ENCODE assay signal across 8 cellular contexts in the genomic region with DNA sequence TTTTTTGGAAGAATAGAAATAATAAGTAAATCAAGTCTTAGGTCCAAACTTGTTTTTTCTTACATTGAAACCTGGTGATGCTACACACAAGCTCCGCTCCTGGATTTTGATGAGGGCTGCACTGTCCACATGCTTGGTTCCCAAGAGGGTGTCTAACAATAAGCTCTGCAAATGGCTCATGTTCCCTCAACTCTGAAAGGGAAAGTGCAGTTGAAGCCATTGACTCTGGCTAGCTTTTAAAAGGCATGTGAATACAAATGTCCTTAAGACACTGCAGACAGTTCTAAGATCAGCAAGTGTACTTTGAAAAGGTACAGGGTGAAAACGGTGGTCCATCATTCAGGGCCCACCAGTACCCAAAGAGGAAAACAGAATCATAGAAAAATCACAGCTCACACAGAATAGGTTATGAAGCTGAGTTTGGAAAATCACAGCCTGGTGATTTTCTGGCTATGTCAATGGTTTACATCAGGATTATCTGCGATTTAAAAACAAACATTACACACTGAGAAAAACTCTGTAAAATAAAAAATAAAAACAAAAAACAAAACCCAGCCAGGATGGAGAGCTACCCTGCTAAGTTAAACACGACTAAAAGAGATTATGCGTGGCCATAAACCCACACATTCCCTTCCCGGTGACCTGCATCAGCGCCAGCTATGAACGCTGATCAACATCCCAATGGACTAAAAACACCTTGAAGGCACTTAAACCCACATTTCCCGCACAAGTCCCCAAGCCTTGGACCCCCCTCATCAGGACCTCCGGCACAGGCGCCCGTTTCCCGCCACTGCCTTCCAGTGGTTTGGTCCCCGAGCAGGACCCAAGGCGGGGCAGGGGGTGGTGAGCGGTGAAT. TPM values are rescaled to one million over a fixed set of nuclear protein-coding genes. Genes with fewer than 3 reads are reported as not detected.
DNase-seq lines count a peak whose midpoint lies in the region; ATAC-seq, FAIRE-seq and TF ChIP-seq lines count a peak whose summit lies in the region.

No MANE protein-coding gene starts in this region.

- TF ChIP-seq CTCF in PC-3 (conservative IDR thresholded peaks at IDR 0.05; ENCODE audit: low read depth, low read length) (no peak), endothelial cell of umbilical vein (IDR thresholded peaks at IDR 0.05; ENCODE audit: extremely low read depth in 1 of 2, insufficient read depth in 1 of 2, low read depth in 1 of 2, low read length in 2 of 2) (no peak), osteocyte (IDR thresholded peaks at IDR 0.05) (no peak), omental fat pad (IDR thresholded peaks at IDR 0.05) (no peak)

- peaks cover 23% of the 10 kb centered on the region for H3K4me1 Mint-ChIP-seq in osteocyte (ENCODE audit: unreplicated experiment)

- H3K27me3 ChIP-seq in PC-3 (ENCODE audit: low read length) (no peaks in the 10 kb centered on the region), endothelial cell of umbilical vein (ENCODE audit: control insufficient read depth in 2 of 2, insufficient read depth in 2 of 2, low read length in 2 of 2) (no peaks in the 10 kb centered on the region)

- peak; percentile 40 for DNase-seq in NCI-H1436 (lab: John Stamatoyannopoulos, UW)
- DNase-seq in NCI-H1436 treated with DMSO at 0.1 percent for 48 hours (lab: John Stamatoyannopoulos, UW): no peak
- DNase-seq in PC-3: no peak
- peak; percentile 12 for DNase-seq in endothelial cell of umbilical vein (ENCODE audit: low read depth, low spot score)
- DNase-seq in osteocyte (ENCODE audit: extremely low spot score, unreplicated experiment): no peak
- DNase-seq in COLO829 (ENCODE audit: low spot score): no peak
- no peak for DNase-seq in omental fat pad (ENCODE audit: low spot score)

- H3K4me3 Mint-ChIP-seq in osteocyte (ENCODE audit: unreplicated experiment): peak overlapping the region; percentile 75

- peak overlapping the region; percentile 82 for H3K4me3 ChIP-seq in PC-3 (ENCODE audit: low read length)
- peak overlapping the region; percentile 50 to 94 (median 73) for H3K4me3 ChIP-seq in endothelial cell of umbilical vein (replicated peaks in 1 of 3; ENCODE audit: insufficient read depth in 1 of 3, low read depth in 1 of 3, low read length in 3 of 3)

- H3K36me3 Mint-ChIP-seq in osteocyte (ENCODE audit: unreplicated experiment): peaks cover 2% of the 10 kb centered on the region

- H3K9me3 ChIP-seq in PC-3 (ENCODE audit: low read length) (no peaks in the 10 kb centered on the region), endothelial cell of umbilical vein (replicated peaks; ENCODE audit: control insufficient read depth, insufficient read depth, low read length) (no peaks in the 10 kb centered on the region)

- H3K9me1 ChIP-seq in endothelial cell of umbilical vein (replicated peaks; ENCODE audit: control insufficient read depth, extremely low read depth, insufficient read depth, low read length): no peaks in the 10 kb centered on the region

- H3K9me3 Mint-ChIP-seq in osteocyte (ENCODE audit: unreplicated experiment): no peaks in the 10 kb centered on the region

- no peaks in the 10 kb centered on the region for H3K36me3 ChIP-seq in PC-3 (ENCODE audit: low read depth, low read length)
- no peaks in the 10 kb centered on the region for H3K36me3 ChIP-seq in endothelial cell of umbilical vein (ENCODE audit: control insufficient read depth in 2 of 2, extremely low read depth in 1 of 2, insufficient read depth in 2 of 2, low read length in 2 of 2)

- FAIRE-seq in endothelial cell of umbilical vein (lab: Jason Lieb, UNC): peak; percentile 40

- CTCF ChIA-PET in PC-3 (lab: Charles Lee) (interaction anchor here (0.6 kb wide), 1 partner anchor 29 kb away, joined by 6 read pairs; no protein-coding TSS in a partner anchor), endothelial cell of umbilical vein (lab: Charles Lee) (interaction anchor here (1.0 to 5.0 kb wide), 4 partner anchors 10 to 196 kb away, joined by 3 to 43 read pairs (median 4); partner anchors contain the start of genes ATAD2B, TP53I3 and WDCP)

- TF ChIP-seq POLR2A in endothelial cell of umbilical vein (IDR thresholded peaks at IDR 0.05; ENCODE audit: low read depth, low read length): no peak

- peak overlapping the region; percentile 79 for H3K9ac ChIP-seq in PC-3 (ENCODE audit: low read length)
- H3K9ac ChIP-seq in endothelial cell of umbilical vein (replicated peaks; ENCODE audit: extremely low read depth, insufficient read depth, low read length): peak overlapping the region; percentile 84

- peak overlapping the region; percentile 85 for H3K4me2 ChIP-seq in PC-3 (ENCODE audit: low read length)
- peak overlapping the region; percentile 90 for H3K4me2 ChIP-seq in endothelial cell of umbilical vein (ENCODE audit: insufficient read depth, low read length)

- intact Hi-C loops in PC-3 (cut with micrococcal nuclease): no loop called here
- intact Hi-C loops in endothelial cell of umbilical vein (cut with micrococcal nuclease): loop anchor here (1.0 kb wide), 1 partner anchor 38 kb away; the partner anchor contains the start of gene TP53I3

- H3K4me1 ChIP-seq in PC-3 (ENCODE audit: insufficient read depth, low read length): peaks cover 19% of the 10 kb centered on the region
- H3K4me1 ChIP-seq in endothelial cell of umbilical vein (ENCODE audit: control insufficient read depth, extremely low read depth, insufficient read depth, low read length): peaks cover 22% of the 10 kb centered on the region

- no peaks in the 10 kb centered on the region for H3K9me2 ChIP-seq in PC-3 (replicated peaks; ENCODE audit: low read length)

- H3K27me3 Mint-ChIP-seq in osteocyte (ENCODE audit: unreplicated experiment): no peaks in the 10 kb centered on the region

- peak overlapping the region; percentile 23; the same call in 1 of the 2 replicates for H3K27ac ChIP-seq in PC-3 (ENCODE audit: low read length)
- H3K27ac ChIP-seq in endothelial cell of umbilical vein (ENCODE audit: insufficient read depth, low read depth, low read length): peak overlapping the region; percentile 77

- POLR2A ChIA-PET in PC-3 (lab: Charles Lee; ENCODE audit: unreplicated experiment): interaction anchor here (0.6 to 1.1 kb wide), 2 partner anchors 17 to 38 kb away, joined by 4 to 5 read pairs; no protein-coding TSS in a partner anchor
- POLR2A ChIA-PET in endothelial cell of umbilical vein (lab: Charles Lee): no interaction called here

- TSS peak; percentile 85 for BruUV-seq in PC-3 (replicated peaks; lab: Mats Ljungman, UMichigan)
- TSS peak; percentile 65 for BruUV-seq in endothelial cell of umbilical vein (replicated peaks; lab: Mats Ljungman, UMichigan)

- H2AFZ ChIP-seq in PC-3 (ENCODE audit: low read length): peak overlapping the region; percentile 96
- peak overlapping the region; percentile 79 for H2AFZ ChIP-seq in endothelial cell of umbilical vein (ENCODE audit: low read depth, low read length)

- no peaks in the 10 kb centered on the region for H3F3A ChIP-seq in PC-3 (ENCODE audit: low read length, unreplicated experiment)

- H3K79me2 ChIP-seq in PC-3 (ENCODE audit: low read length) (peaks cover 18% of the 10 kb centered on the region), endothelial cell of umbilical vein (ENCODE audit: control insufficient read depth, insufficient read depth, low read length) (peaks cover 2% of the 10 kb centered on the region)

- ATAC-seq in PC-3 (no peak; the same call in 1 of the 2 replicates), HG03442 (IDR thresholded peaks at IDR 0.05; ENCODE audit: unreplicated experiment) (no peak), omental fat pad (ENCODE audit: low FRiP score) (no peak)

- H4K20me1 ChIP-seq in PC-3 (ENCODE audit: low read length): no peaks in the 10 kb centered on the region
- no peaks in the 10 kb centered on the region for H4K20me1 ChIP-seq in endothelial cell of umbilical vein (replicated peaks; ENCODE audit: control insufficient read depth, extremely low read depth, insufficient read depth, low read length)

- peak overlapping the region; percentile 79 for H3K27ac Mint-ChIP-seq in osteocyte (ENCODE audit: unreplicated experiment)

- dilution Hi-C loops in endothelial cell of umbilical vein (cut with MboI; ENCODE audit: extremely low pct_ligation_motif_present, low sequenced_read_pairs): no loop called here

RNA-seq across cellular contexts. Expression of gene PFN4, which starts 0.6 kb away (rescaled TPM):
- total RNA-seq in PC-3 (2014; rRNA removed) (0.44 and 2.3 TPM in 2 replicates), endothelial cell of umbilical vein (0.93 TPM in 1 of 2 replicates, not detected in the other), osteocyte (1.4 and 1.9 TPM in 2 replicates), omental fat pad (under 1 TPM in 1 of 4 donors, not detected in 3; 0.84 TPM)
- polyA plus RNA-seq in endothelial cell of umbilical vein: 0.23 and 0.27 TPM in 2 replicates
- 0.24 and 0.31 TPM in 2 replicates for polyA plus RNA-seq in endothelial cell of umbilical vein (2011; cell fraction: cytosol; rRNA removed)
- 0.20 and 0.22 TPM in 2 replicates for polyA plus RNA-seq in endothelial cell of umbilical vein (2011; cell fraction: nucleus; rRNA removed)
- 1.1 TPM in 1 of 2 replicates, not detected in the other for polyA plus RNA-seq in endothelial cell of umbilical vein (2012)
- polyA minus RNA-seq in endothelial cell of umbilical vein: not detected in 2 replicates
- 1.6 TPM for polyA minus RNA-seq in endothelial cell of umbilical vein (2011; cell fraction: cytosol; rRNA and poly(A)+ RNA removed)
- not detected in 2 replicates for polyA minus RNA-seq in endothelial cell of umbilical vein (2011; cell fraction: nucleus; rRNA and poly(A)+ RNA removed)

RNA-seq across cellular contexts. Expression of gene FAM228B, which starts 0.7 kb away (rescaled TPM):
- total RNA-seq in PC-3 (2014; rRNA removed): 4.5 and 8.8 TPM in 2 replicates
- total RNA-seq in endothelial cell of umbilical vein: 8.3 and 11.9 TPM in 2 replicates
- polyA plus RNA-seq in endothelial cell of umbilical vein: 1.6 and 1.8 TPM in 2 replicates
- 3.4 and 4.4 TPM in 2 replicates for polyA plus RNA-seq in endothelial cell of umbilical vein (2011; cell fraction: cytosol; rRNA removed)
- polyA plus RNA-seq in endothelial cell of umbilical vein (2011; cell fraction: nucleus; rRNA removed): 14.0 and 18.5 TPM in 2 replicates
- 7.8 and 12.2 TPM in 2 replicates for polyA plus RNA-seq in endothelial cell of umbilical vein (2012)
- 1.8 and 2.9 TPM in 2 replicates for polyA minus RNA-seq in endothelial cell of umbilical vein
- polyA minus RNA-seq in endothelial cell of umbilical vein (2011; cell fraction: cytosol; rRNA and poly(A)+ RNA removed): not detected
- polyA minus RNA-seq in endothelial cell of umbilical vein (2011; cell fraction: nucleus; rRNA and poly(A)+ RNA removed): 6.3 and 7.0 TPM in 2 replicates
- 19.5 and 22.5 TPM in 2 replicates for total RNA-seq in osteocyte
- 10 to 100 TPM; 13.4 to 21.8 (median 17.0) TPM for total RNA-seq in omental fat pad

RNA-seq across cellular contexts. Expression of gene TP53I3, which starts 38.0 kb away (rescaled TPM):
- total RNA-seq in PC-3 (2014; rRNA removed): 37.0 and 42.4 TPM in 2 replicates
- 94.2 and 102 TPM in 2 replicates for total RNA-seq in endothelial cell of umbilical vein
- 112 and 116 TPM in 2 replicates for polyA plus RNA-seq in endothelial cell of umbilical vein
- polyA plus RNA-seq in endothelial cell of umbilical vein (2011; cell fraction: cytosol; rRNA removed): 77.3 and 102 TPM in 2 replicates
- polyA plus RNA-seq in endothelial cell of umbilical vein (2011; cell fraction: nucleus; rRNA removed): 168 and 196 TPM in 2 replicates
- 102 and 124 TPM in 2 replicates for polyA plus RNA-seq in endothelial cell of umbilical vein (2012)
- polyA minus RNA-seq in endothelial cell of umbilical vein: 45.3 and 47.2 TPM in 2 replicates
- polyA minus RNA-seq in endothelial cell of umbilical vein (2011; cell fraction: cytosol; rRNA and poly(A)+ RNA removed): 10.4 TPM
- 24.7 and 25.7 TPM in 2 replicates for polyA minus RNA-seq in endothelial cell of umbilical vein (2011; cell fraction: nucleus; rRNA and poly(A)+ RNA removed)
- total RNA-seq in osteocyte: 44.4 and 45.9 TPM in 2 replicates
- 10 to 100 TPM; 11.3 to 44.9 (median 17.2) TPM for total RNA-seq in omental fat pad

RNA-seq across cellular contexts. Expression of gene SF3B6, which starts 46.5 kb away (rescaled TPM):
- total RNA-seq in PC-3 (2014; rRNA removed) (139 and 220 TPM in 2 replicates), endothelial cell of umbilical vein (105 and 108 TPM in 2 replicates), osteocyte (89.5 and 91.4 TPM in 2 replicates), omental fat pad (10 to 100 TPM; 80.8 to 91.4 (median 89.2) TPM)
- polyA plus RNA-seq in endothelial cell of umbilical vein: 91.9 and 150 TPM in 2 replicates
- 163 and 172 TPM in 2 replicates for polyA plus RNA-seq in endothelial cell of umbilical vein (2011; cell fraction: cytosol; rRNA removed)
- 64.2 and 89.0 TPM in 2 replicates for polyA plus RNA-seq in endothelial cell of umbilical vein (2011; cell fraction: nucleus; rRNA removed)
- 175 and 221 TPM in 2 replicates for polyA plus RNA-seq in endothelial cell of umbilical vein (2012)
- polyA minus RNA-seq in endothelial cell of umbilical vein: 33.3 and 41.4 TPM in 2 replicates
- polyA minus RNA-seq in endothelial cell of umbilical vein (2011; cell fraction: cytosol; rRNA and poly(A)+ RNA removed): 38.9 TPM
- polyA minus RNA-seq in endothelial cell of umbilical vein (2011; cell fraction: nucleus; rRNA and poly(A)+ RNA removed): 13.7 and 13.8 TPM in 2 replicates

RNA-seq across cellular contexts. Expression of gene FAM228A, which starts 52.3 kb away (rescaled TPM):
- total RNA-seq in PC-3 (2014; rRNA removed) (not detected in 2 replicates), endothelial cell of umbilical vein (1.00 TPM in 1 of 2 replicates, not detected in the other), osteocyte (0.32 TPM in 1 of 2 replicates, not detected in the other), omental fat pad (1 to 10 TPM in 3 of 4 donors, under 1 TPM in 1; 0.88 to 3.8 (median 2.4) TPM)
- 0.14 and 0.36 TPM in 2 replicates for polyA plus RNA-seq in endothelial cell of umbilical vein
- 0.08 and 0.09 TPM in 2 replicates for polyA plus RNA-seq in endothelial cell of umbilical vein (2011; cell fraction: cytosol; rRNA removed)
- polyA plus RNA-seq in endothelial cell of umbilical vein (2011; cell fraction: nucleus; rRNA removed): 0.32 and 0.42 TPM in 2 replicates
- not detected in 2 replicates for polyA plus RNA-seq in endothelial cell of umbilical vein (2012)
- 0.24 and 0.40 TPM in 2 replicates for polyA minus RNA-seq in endothelial cell of umbilical vein
- not detected for polyA minus RNA-seq in endothelial cell of umbilical vein (2011; cell fraction: cytosol; rRNA and poly(A)+ RNA removed)
- 0.63 TPM in 1 of 2 replicates, not detected in the other for polyA minus RNA-seq in endothelial cell of umbilical vein (2011; cell fraction: nucleus; rRNA and poly(A)+ RNA removed)

Comparison
In these comparisons a context has a peak if more than half of its experiments do, and no peak if none do; other contexts are left out.
1. DNase-seq: peak in NCI-H1436 (single experiment) and endothelial cell of umbilical vein (single experiment); none in NCI-H1436 treated with DMSO at 0.1 percent for 48 hours (single experiment), PC-3 (single experiment), osteocyte (single experiment), COLO829 (single experiment) and omental fat pad (single experiment).